Comparison of ENCODE assay signal across 8 cellular contexts in genomic region chr2:120779781-120780283, GRCh38. TPM values are rescaled to one million over a fixed set of nuclear protein-coding genes. Genes with fewer than 3 reads are reported as not detected.
DNase-seq lines count a peak whose midpoint lies in the region; ATAC-seq and TF ChIP-seq lines count a peak whose summit lies in the region.

No MANE protein-coding gene starts in this region.

- peak overlapping the region; percentile 12 for H4K8ac ChIP-seq in mesenchymal stem cell (ENCODE audit: low read length)

- no peak overlapping the region for H3K23ac ChIP-seq in mesenchymal stem cell (ENCODE audit: low read length in 2 of 2)

- no peak overlapping the region for H3K9ac ChIP-seq in mesenchymal stem cell (ENCODE audit: low read length)

- WGBS in mesenchymal stem cell = 30% methylated on average over 12 of the region's 13 CpGs

- H3K4ac ChIP-seq in mesenchymal stem cell (ENCODE audit: low read depth in 1 of 2, low read length in 2 of 2) = peak overlapping the region; percentile 62 to 70

- no peak overlapping the region for H2BK120ac ChIP-seq in mesenchymal stem cell (ENCODE audit: low read depth, low read length)

- peak overlapping the region; percentile 1 for H4K91ac ChIP-seq in mesenchymal stem cell (ENCODE audit: low read length)

- peak overlapping the region; percentile 84 for H2AK5ac ChIP-seq in mesenchymal stem cell (ENCODE audit: low read length, severe bottlenecking)

- H3K27me3 ChIP-seq in BJ (ENCODE audit: control insufficient read depth, insufficient read depth, low read length) = no peaks in the 10 kb centered on the region
- H3K27me3 ChIP-seq in mesenchymal stem cell (ENCODE audit: control insufficient read depth in 1 of 2, insufficient read depth in 1 of 2, low read length in 2 of 2) = no peaks in the 10 kb centered on the region

- TF ChIP-seq CTCF in BJ (IDR thresholded peaks at IDR 0.05; ENCODE audit: insufficient read depth, low read depth, low read length) (peak; percentile 52), GM10248 (IDR thresholded peaks at IDR 0.05; ENCODE audit: control extremely low read depth, extremely low read depth, low read depth, missing control alignments) (no peak)

- H2AFZ ChIP-seq in mesenchymal stem cell (ENCODE audit: low read depth, low read length) = no peak overlapping the region

- H3K4me1 ChIP-seq in mesenchymal stem cell (ENCODE audit: control insufficient read depth, insufficient read depth, low read depth, low read length) = peaks cover 52% of the 10 kb centered on the region

- ATAC-seq in GM21723 (IDR thresholded peaks at IDR 0.05; ENCODE audit: unreplicated experiment) (no peak), GM19395 (IDR thresholded peaks at IDR 0.05; ENCODE audit: unreplicated experiment) (no peak)

- H3K27ac ChIP-seq in mesenchymal stem cell (ENCODE audit: low read length, poor library complexity, severe bottlenecking) = peak overlapping the region; percentile 83

- H3K79me1 ChIP-seq in mesenchymal stem cell (replicated peaks; ENCODE audit: low read length, poor library complexity, severe bottlenecking) = peaks cover 60% of the 10 kb centered on the region

- peak overlapping the region; percentile 37 to 71 for H3K18ac ChIP-seq in mesenchymal stem cell (ENCODE audit: low read depth in 1 of 2, low read length in 2 of 2)

- peak overlapping the region; percentile 70 to 75 for H2BK12ac ChIP-seq in mesenchymal stem cell (ENCODE audit: low read length in 2 of 2)

- peak overlapping the region; percentile 24 for H3K4me2 ChIP-seq in mesenchymal stem cell (ENCODE audit: low read length, poor library complexity, severe bottlenecking)

- peak; percentile 82 for DNase-seq in BJ (ENCODE audit: low read depth)
- peak; percentile 78 for DNase-seq in M059J (ENCODE audit: low read depth)
- peak; percentile 93 for DNase-seq in astrocyte of the hippocampus (ENCODE audit: low read depth, low spot score)
- peak; percentile 93 for DNase-seq in mesenchymal stem cell
- no peak for DNase-seq in GM10248 (ENCODE audit: extremely low spot score)
- no peak for DNase-seq in HK-2 (ENCODE audit: unreplicated experiment)

- H3K36me3 ChIP-seq in BJ (ENCODE audit: control insufficient read depth, insufficient read depth, low read length) = 0 out of 2 replicates have a peak, but pooled peaks cover 2% of the 10 kb centered on the region
- peaks cover 0 to 1% of the 10 kb centered on the region in 2 experiments for H3K36me3 ChIP-seq in mesenchymal stem cell (ENCODE audit: control insufficient read depth in 1 of 2, insufficient read depth in 2 of 2, low read depth in 1 of 2, low read length in 2 of 2)

- peak overlapping the region in 1 of 2 experiments; percentile 66 for H3K14ac ChIP-seq in mesenchymal stem cell (ENCODE audit: low read length in 2 of 2)

- CTCF ChIA-PET in BJ (lab: Yijun Ruan, JAX) = interaction anchor here (0.6 to 1.2 kb wide), 10 partner anchors 10 to 499 kb away, joined by 3 to 5 read pairs (median 4); no protein-coding TSS in a partner anchor
- CTCF ChIA-PET in GM10248 (lab: Yijun Ruan, JAX) = interaction anchor here (0.9 kb wide), 1 partner anchor 13 kb away, joined by 3 read pairs; no protein-coding TSS in a partner anchor

- POLR2A ChIA-PET in BJ (lab: Charles Lee) = no interaction called here
- POLR2A ChIA-PET in GM10248 (lab: Yijun Ruan, JAX) = no interaction called here

- no peaks in the 10 kb centered on the region for H3K9me3 ChIP-seq in mesenchymal stem cell (ENCODE audit: control insufficient read depth, low read length)

- H3K4me3 ChIP-seq in BJ (ENCODE audit: low read depth, low read length) = no peak overlapping the region
- H3K4me3 ChIP-seq in mesenchymal stem cell (ENCODE audit: insufficient read depth in 1 of 2, low read depth in 1 of 2, low read length in 2 of 2) = no peak overlapping the region

- H2BK15ac ChIP-seq in mesenchymal stem cell (ENCODE audit: low read depth, poor library complexity, severe bottlenecking) = no peak overlapping the region

- peak overlapping the region; percentile 22 for H2BK5ac ChIP-seq in mesenchymal stem cell (ENCODE audit: low read depth, low read length, poor library complexity, severe bottlenecking)

RNA-seq across cellular contexts. Expression of gene GLI2, which starts 44.2 kb away (rescaled TPM):
- 5.1 and 8.1 TPM in 2 replicates for polyA plus RNA-seq in BJ (2011; rRNA removed)
- polyA minus RNA-seq in BJ (2011; rRNA and poly(A)+ RNA removed) = 5.9 and 8.5 TPM in 2 replicates
- 0.76 and 4.3 TPM in 2 replicates for total RNA-seq in M059J (2014; rRNA removed; shearing (Covaris generic))
- polyA plus RNA-seq in mesenchymal stem cell (2013, experiment 1 of 2) = 28.9 TPM
- polyA plus RNA-seq in mesenchymal stem cell (2013, experiment 2 of 2) = 29.5 TPM

Comparison
In these comparisons a context has a peak if more than half of its experiments do, and no peak if none do; other contexts are left out.
1. DNase-seq: peak in BJ (single experiment), M059J (single experiment), astrocyte of the hippocampus (single experiment) and mesenchymal stem cell (single experiment); none in GM10248 (single experiment) and HK-2 (single experiment).